20 cellular contexts compared by ENCODE assay signal in the genomic region with DNA sequence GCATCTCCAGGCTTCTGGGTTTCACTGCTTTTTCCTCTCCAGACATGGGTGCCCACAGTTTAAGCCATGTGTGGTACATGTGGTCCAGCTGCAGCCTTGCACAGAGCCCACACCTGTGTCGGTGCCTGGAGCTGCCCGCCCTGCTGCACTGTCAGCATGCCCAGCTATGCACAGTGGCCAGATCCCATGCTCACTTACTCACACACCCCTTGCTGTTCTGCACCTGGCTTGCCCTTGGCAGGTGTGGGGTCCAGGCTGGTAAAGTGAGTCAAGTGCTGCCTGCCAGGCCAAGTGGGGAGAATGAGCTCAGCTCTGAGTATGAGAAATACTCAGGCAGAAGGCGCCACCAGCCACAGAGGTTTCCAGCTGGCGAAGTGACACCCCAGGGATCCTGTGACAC.
A peak's percentile ranks its signal among the peaks of the same experiment; 100 is the strongest.
DNase-seq lines count a peak whose midpoint lies in the region; ATAC-seq and TF ChIP-seq lines count a peak whose summit lies in the region.
"Had no signal": no experiment of that assay in that cellular context is flagged by ENCODE, and none has a peak within 500 bp of the region (broad histone marks: within the 10 kb centered on the region; RNA-seq: fewer than 3 reads in every experiment).

No MANE protein-coding gene starts in this region.

- H3K4me2 ChIP-seq in MM.1S (ENCODE audit: low read depth, low read length) (no peak overlapping the region), neuronal stem cell (ENCODE audit: insufficient read depth, low read length, poor library complexity, severe bottlenecking) (no peak overlapping the region)

- peak overlapping the region; percentile 97 for H3K14ac ChIP-seq in neuronal stem cell (ENCODE audit: low read length)

- no peaks in the 10 kb centered on the region for H3F3A ChIP-seq in MM.1S (ENCODE audit: insufficient read depth, low read length)

- no peaks in the 10 kb centered on the region for H3K36me3 Mint-ChIP-seq in chondrocyte (ENCODE audit: low read depth)
- no peaks in the 10 kb centered on the region for H3K36me3 Mint-ChIP-seq in activated naive CD4-positive, alpha-beta T cell treated with anti-CD3 and anti-CD28 coated beads for 36 hours (ENCODE audit: low read depth)
- H3K36me3 Mint-ChIP-seq: CD4-positive, CD25-positive, alpha-beta regulatory T cell; CD8-positive, alpha-beta memory T cell had no signal

- no peak overlapping the region for H4K91ac ChIP-seq in neuronal stem cell (ENCODE audit: low read depth, low read length, poor library complexity)

- H3K36me3 ChIP-seq in MM.1S (replicated peaks; ENCODE audit: insufficient read depth, low read length) = no peaks in the 10 kb centered on the region
- no peaks in the 10 kb centered on the region for H3K36me3 ChIP-seq in neuronal stem cell (replicated peaks in 1 of 2; ENCODE audit: control insufficient read depth in 2 of 2, insufficient read depth in 2 of 2, low read length in 2 of 2)
- H3K36me3 ChIP-seq in upper lobe of right lung = no peaks in the 10 kb centered on the region
- H3K36me3 ChIP-seq: BE2C, HAP-1 had no signal

- H2BK15ac ChIP-seq in neuronal stem cell (ENCODE audit: low read length) = no peak overlapping the region

- no peaks in the 10 kb centered on the region for H3K79me2 ChIP-seq in MM.1S (ENCODE audit: low read length)

- no peaks in the 10 kb centered on the region for H4K20me1 ChIP-seq in MM.1S (ENCODE audit: insufficient read depth, low read length)

- H3K9me3 Mint-ChIP-seq in chondrocyte (ENCODE audit: low read depth) = no peaks in the 10 kb centered on the region
- peaks cover 17% of the 10 kb centered on the region for H3K9me3 Mint-ChIP-seq in activated naive CD4-positive, alpha-beta T cell treated with anti-CD3 and anti-CD28 coated beads for 36 hours

- peak overlapping the region; percentile 33 for H3K27ac Mint-ChIP-seq in chondrocyte (ENCODE audit: unreplicated experiment)
- H3K27ac Mint-ChIP-seq in activated naive CD4-positive, alpha-beta T cell treated with anti-CD3 and anti-CD28 coated beads for 36 hours = no peak overlapping the region
- H3K27ac Mint-ChIP-seq: CD4-positive, CD25-positive, alpha-beta regulatory T cell; CD8-positive, alpha-beta memory T cell had no signal

- H3K4me3 Mint-ChIP-seq in chondrocyte (ENCODE audit: unreplicated experiment) = no peak overlapping the region
- H3K4me3 Mint-ChIP-seq in activated naive CD4-positive, alpha-beta T cell treated with anti-CD3 and anti-CD28 coated beads for 36 hours = no peak overlapping the region
- H3K4me3 Mint-ChIP-seq: CD4-positive, CD25-positive, alpha-beta regulatory T cell; CD8-positive, alpha-beta memory T cell had no signal

- peak; percentile 50 for DNase-seq in MM.1S
- DNase-seq in chondrocyte (ENCODE audit: low spot score) = no peak
- no peak for DNase-seq in neuronal stem cell (ENCODE audit: low spot score)
- DNase-seq in upper lobe of right lung = no peak
- DNase-seq in midbrain (lab: John Stamatoyannopoulos, UW) = no peak
- DNase-seq in activated naive CD4-positive, alpha-beta T cell treated with anti-CD3 and anti-CD28 coated beads for 36 hours = no peak
- DNase-seq in activated CD8-positive, alpha-beta memory T cell treated with anti-CD3 and anti-CD28 coated beads, Interleukin-2, amount 50 U/mL, for 48 hours = no peak
- DNase-seq: ACHN; BE2C; C1 segment of cervical spinal cord; CD4-positive, CD25-positive, alpha-beta regulatory T cell; CD8-positive, alpha-beta memory T cell; COR-L47; DMS 273 treated with DMSO at 0.1 percent for 48 hours; DMS53; DND-41; EL; GM23248 had no signal

- TF ChIP-seq CTCF in MM.1S (IDR thresholded peaks at IDR 0.05; ENCODE audit: low read length) = no peak
- no peak for TF ChIP-seq CTCF in chondrocyte (IDR thresholded peaks at IDR 0.05)
- no peak for TF ChIP-seq CTCF in upper lobe of right lung (IDR thresholded peaks at IDR 0.05)

- H3K23ac ChIP-seq in neuronal stem cell (ENCODE audit: low read depth, low read length, poor library complexity) = no peak overlapping the region

- no peak overlapping the region for H3K4ac ChIP-seq in neuronal stem cell (ENCODE audit: low read length)

- H3K27ac ChIP-seq in MM.1S (ENCODE audit: low read length) (no peak overlapping the region), neuronal stem cell (replicated peaks; ENCODE audit: low read length) (no peak overlapping the region), upper lobe of right lung (no peak overlapping the region)
- H3K27ac ChIP-seq: GM23248 had no signal

- no CpG with 5 or more reads among the region's 4 CpGs for WGBS in neuronal stem cell (ENCODE audit: extremely low coverage in 2 of 2, insufficient read length in 2 of 2, insufficient replicate concordance in 1 of 2), 2 donors

- intact Hi-C loops in upper lobe of right lung (cut with DNase I) = no loop called here
- intact Hi-C loops in activated naive CD4-positive, alpha-beta T cell treated with anti-CD3 and anti-CD28 coated beads for 36 hours (cut with micrococcal nuclease) = no loop called here

- H2BK12ac ChIP-seq in neuronal stem cell (ENCODE audit: low read length) = peak overlapping the region; percentile 97

- peak overlapping the region; percentile 69 for H2BK5ac ChIP-seq in neuronal stem cell (ENCODE audit: low read length)

- H3K27me3 Mint-ChIP-seq in chondrocyte (ENCODE audit: low read depth) = no peaks in the 10 kb centered on the region
- H3K27me3 Mint-ChIP-seq in activated naive CD4-positive, alpha-beta T cell treated with anti-CD3 and anti-CD28 coated beads for 36 hours (ENCODE audit: low read depth) = no peaks in the 10 kb centered on the region
- H3K27me3 Mint-ChIP-seq: CD4-positive, CD25-positive, alpha-beta regulatory T cell; CD8-positive, alpha-beta memory T cell had no signal

- no peak overlapping the region for H4K8ac ChIP-seq in neuronal stem cell (ENCODE audit: low read depth, low read length)

- no peak overlapping the region for H3K18ac ChIP-seq in neuronal stem cell (ENCODE audit: low read length)

- ATAC-seq in upper lobe of right lung = peak; percentile 32
- ATAC-seq: GM12878 had no signal

- H3K9me3 ChIP-seq in MM.1S (replicated peaks; ENCODE audit: insufficient read depth, low read length) (no peaks in the 10 kb centered on the region), neuronal stem cell (replicated peaks in 1 of 2; ENCODE audit: control insufficient read depth in 2 of 2, insufficient read depth in 1 of 2, low read depth in 1 of 2, low read length in 2 of 2) (no peaks in the 10 kb centered on the region), upper lobe of right lung (no peaks in the 10 kb centered on the region)
- H3K9me3 ChIP-seq: BE2C, HAP-1 had no signal

- H3K4me3 ChIP-seq in MM.1S (ENCODE audit: low read length) = no peak overlapping the region
- peak overlapping the region in 1 of 2 donors; percentile 55 for H3K4me3 ChIP-seq in neuronal stem cell (ENCODE audit: low read length in 2 of 2)
- H3K4me3 ChIP-seq in upper lobe of right lung = no peak overlapping the region
- H3K4me3 ChIP-seq: GM12878, GM23248, HAP-1 had no signal

- no peak overlapping the region for H2AFZ ChIP-seq in MM.1S (ENCODE audit: low read length)
- no peak overlapping the region for H2AFZ ChIP-seq in neuronal stem cell (ENCODE audit: low read length)
- H2AFZ ChIP-seq: GM23248 had no signal

- H3K9ac ChIP-seq in MM.1S (ENCODE audit: low read length) (no peak overlapping the region), neuronal stem cell (ENCODE audit: low read depth, low read length, poor library complexity) (no peak overlapping the region)
- H3K9ac ChIP-seq: GM23248 had no signal

- CTCF ChIA-PET in activated naive CD4-positive, alpha-beta T cell treated with anti-CD3 and anti-CD28 coated beads for 36 hours (lab: Charles Lee) = no interaction called here

- H3K4me1 ChIP-seq in MM.1S (ENCODE audit: low read length) (no peaks in the 10 kb centered on the region), neuronal stem cell (ENCODE audit: control insufficient read depth in 2 of 2, insufficient read depth in 1 of 2, low read depth in 1 of 2, low read length in 2 of 2) (no peaks in the 10 kb centered on the region), upper lobe of right lung (no peaks in the 10 kb centered on the region)
- H3K4me1 ChIP-seq: BE2C, HAP-1 had no signal

- H3K9me2 ChIP-seq in MM.1S (replicated peaks; ENCODE audit: insufficient read depth, low read length) = no peaks in the 10 kb centered on the region

- H3K27me3 ChIP-seq in MM.1S (replicated peaks; ENCODE audit: insufficient read depth, low read length) (no peaks in the 10 kb centered on the region), neuronal stem cell (ENCODE audit: control insufficient read depth in 3 of 3, insufficient read depth in 3 of 3, low read depth in 1 of 3, low read length in 3 of 3) (no peaks in the 10 kb centered on the region), upper lobe of right lung (no peaks in the 10 kb centered on the region)
- H3K27me3 ChIP-seq: BE2C had no signal

- H3K79me1 ChIP-seq in neuronal stem cell (ENCODE audit: low read depth, low read length) = no peaks in the 10 kb centered on the region

- H2AK5ac ChIP-seq in neuronal stem cell (ENCODE audit: low read depth, low read length) = no peak overlapping the region

- peaks cover 8% of the 10 kb centered on the region for H3K4me1 Mint-ChIP-seq in chondrocyte (ENCODE audit: low read depth)
- H3K4me1 Mint-ChIP-seq in activated naive CD4-positive, alpha-beta T cell treated with anti-CD3 and anti-CD28 coated beads for 36 hours (ENCODE audit: low read depth) = no peaks in the 10 kb centered on the region
- H3K4me1 Mint-ChIP-seq: CD4-positive, CD25-positive, alpha-beta regulatory T cell; CD8-positive, alpha-beta memory T cell had no signal

- H2BK120ac ChIP-seq in neuronal stem cell (ENCODE audit: low read depth, low read length) = no peak overlapping the region
